ENCODE assay signal across 10 cellular contexts in the genomic region with DNA sequence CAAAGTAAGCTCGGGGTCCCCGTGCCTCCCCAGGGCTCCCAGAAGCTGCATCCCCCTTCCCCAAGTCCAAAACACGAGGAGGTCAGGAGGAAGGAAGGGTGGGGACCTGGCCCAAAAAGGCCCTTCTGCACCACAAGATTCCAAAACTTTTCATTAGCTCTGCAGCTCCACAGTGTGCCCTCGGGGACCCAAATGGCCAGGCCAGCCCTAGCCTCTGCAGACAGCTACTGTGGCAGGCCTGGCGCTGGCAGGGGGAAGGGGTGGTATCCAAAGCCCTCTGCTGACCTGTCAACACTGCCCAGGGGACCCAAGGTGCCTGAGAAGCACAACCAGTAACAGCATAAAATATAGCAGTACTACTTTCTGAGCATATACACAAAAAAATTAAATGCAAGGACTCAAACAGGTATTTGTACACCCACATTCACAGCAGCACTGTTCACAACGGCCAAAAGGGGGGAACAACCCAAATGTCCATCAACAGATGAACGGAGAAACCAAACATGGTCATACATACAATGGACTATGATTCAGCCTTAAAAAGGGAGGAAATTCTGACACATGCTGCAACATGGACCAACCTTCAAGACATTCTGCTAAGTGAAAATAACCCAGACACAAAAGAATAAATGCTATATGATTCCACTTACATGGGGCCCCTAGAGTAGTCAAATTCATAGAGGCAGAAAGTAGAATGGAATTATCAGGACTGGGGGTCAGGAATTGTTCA. TPM values are rescaled to one million over a fixed set of nuclear protein-coding genes. Genes with fewer than 3 reads are reported as not detected.
A peak's percentile ranks its signal among the peaks of the same experiment; 100 is the strongest.
DNase-seq lines count a peak whose midpoint lies in the region; ATAC-seq and TF ChIP-seq lines count a peak whose summit lies in the region.
"Had no signal": no experiment of that assay in that cellular context is flagged by ENCODE, and none has a peak within 500 bp of the region (broad histone marks: within the 10 kb centered on the region; RNA-seq: fewer than 3 reads in every experiment).

No MANE protein-coding gene starts in this region.

- H3K27ac ChIP-seq in 22Rv1: peak overlapping the region; percentile 60; the same call in 1 of the 2 replicates
- peak overlapping the region; percentile 9 for H3K27ac ChIP-seq in PC-9
- peak overlapping the region; percentile 99 for H3K27ac ChIP-seq in epithelial cell of prostate
- peak overlapping the region; percentile 84 for H3K27ac ChIP-seq in osteoblast (ENCODE audit: low read depth, low read length)

- H3K4me1 ChIP-seq in PC-9 (replicated peaks; ENCODE audit: insufficient read depth) (peaks cover 67% of the 10 kb centered on the region), osteoblast (ENCODE audit: insufficient read depth, low read length) (peaks cover 94% of the 10 kb centered on the region)

- H3K36me3 ChIP-seq in PC-9 (ENCODE audit: low read depth): 0 out of 2 replicates have a peak, but pooled peaks cover 7% of the 10 kb centered on the region
- peaks cover 20% of the 10 kb centered on the region for H3K36me3 ChIP-seq in osteoblast (ENCODE audit: insufficient read depth, low read length)

- H3K9me3 ChIP-seq in PC-9 (ENCODE audit: insufficient read depth, low read depth): no peaks in the 10 kb centered on the region
- no peaks in the 10 kb centered on the region for H3K9me3 ChIP-seq in osteoblast (ENCODE audit: low read depth, low read length)

- ATAC-seq in GM19328 (IDR thresholded peaks at IDR 0.05; ENCODE audit: unreplicated experiment) (no peak), GM19324 (IDR thresholded peaks at IDR 0.05; ENCODE audit: low FRiP score, unreplicated experiment) (no peak)
- ATAC-seq: K562 had no signal

- H3K9me2 ChIP-seq in PC-9 (ENCODE audit: insufficient read depth): no peaks in the 10 kb centered on the region

- BruUV-seq in PC-9 (replicated peaks; lab: Mats Ljungman, UMichigan): no TSS peak

- DNase-seq in PC-9 (no peak), epithelial cell of prostate (ENCODE audit: low read depth, low spot score) (no peak), osteoblast (ENCODE audit: insufficient read length, low spot score, missing footprints) (no peak), NCI-H226 (no peak), GDM1 (lab: John Stamatoyannopoulos, UW) (no peak)
- DNase-seq: NCI-H446 had no signal

- CTCF ChIA-PET in PC-9 (lab: Charles Lee): interaction anchor here (0.7 kb wide), 1 partner anchor 31 kb away, joined by 14 read pairs; no protein-coding TSS in a partner anchor

- peaks cover 63% of the 10 kb centered on the region for H4K20me1 ChIP-seq in PC-9 (ENCODE audit: insufficient read depth)
- peaks cover 74% of the 10 kb centered on the region for H4K20me1 ChIP-seq in osteoblast (ENCODE audit: insufficient read depth, low read length)

- H2AFZ ChIP-seq in PC-9: no peak overlapping the region
- no peak overlapping the region for H2AFZ ChIP-seq in osteoblast (ENCODE audit: low read length)

- H3K79me2 ChIP-seq in PC-9 (ENCODE audit: low read depth) (peaks cover 96% of the 10 kb centered on the region), osteoblast (ENCODE audit: insufficient read depth, low read length) (peaks cover 98% of the 10 kb centered on the region)

- H3K4me3 ChIP-seq in PC-9 (no peak overlapping the region), osteoblast (ENCODE audit: insufficient read depth, low read length) (no peak overlapping the region)
- H3K4me3 ChIP-seq: K562 had no signal

- intact Hi-C loops in PC-9 (cut with micrococcal nuclease; ENCODE audit: unreplicated experiment): no loop called here

- no peak overlapping the region for H3K4me2 ChIP-seq in PC-9
- peak overlapping the region; percentile 45 for H3K4me2 ChIP-seq in osteoblast (ENCODE audit: insufficient read depth, low read length)

- H3F3A ChIP-seq in PC-9 (ENCODE audit: insufficient read depth, low read depth): peaks cover 48% of the 10 kb centered on the region

- no peaks in the 10 kb centered on the region for H3K27me3 ChIP-seq in PC-9 (ENCODE audit: insufficient read depth, low read depth)
- H3K27me3 ChIP-seq in osteoblast (ENCODE audit: insufficient read depth, low read length): no peaks in the 10 kb centered on the region

- POLR2A ChIA-PET in PC-9 (lab: Charles Lee; ENCODE audit: unreplicated experiment): interaction anchor here (0.6 kb wide), 1 partner anchor 1483 kb away, joined by 5 read pairs; no protein-coding TSS in a partner anchor

- TF ChIP-seq CTCF in 22Rv1 (IDR thresholded peaks at IDR 0.05): no peak
- TF ChIP-seq CTCF in PC-9 (conservative IDR thresholded peaks at IDR 0.05): no peak
- TF ChIP-seq CTCF in osteoblast (IDR thresholded peaks at IDR 0.05; ENCODE audit: extremely low read depth, low read depth, low read length): no peak

RNA-seq across cellular contexts. Expression of a gene that starts 29.7 kb away (rescaled TPM):
- total RNA-seq in PC-9 (2021) (314 and 323 TPM in 2 replicates), osteoblast (444 and 447 TPM in 2 replicates)

Comparison
In these comparisons a context has a peak if more than half of its experiments do, and no peak if none do; other contexts are left out.
1. H3K27ac ChIP-seq: peak in every context shown above with its lines; median percentile 99 in epithelial cell of prostate; 84 in osteoblast; 60 in 22Rv1; 9 in PC-9.